Comparison of ENCODE assay signal across 8 cellular contexts in genomic region chr3:63961891-63962290, GRCh38. TPM values are rescaled to one million over a fixed set of nuclear protein-coding genes. Genes with fewer than 3 reads are reported as not detected.
A peak's percentile ranks its signal among the peaks of the same experiment; 100 is the strongest.
DNase-seq lines count a peak whose midpoint lies in the region; ATAC-seq and TF ChIP-seq lines count a peak whose summit lies in the region.

No MANE protein-coding gene starts in this region.

- H3K4me3 ChIP-seq in fibroblast of pulmonary artery (replicated peaks; ENCODE audit: low read depth, low read length), result no peak overlapping the region

- peak; percentile 76 for TF ChIP-seq CTCF in fibroblast of pulmonary artery (IDR thresholded peaks at IDR 0.05; ENCODE audit: low read length, missing control alignments)

- ATAC-seq in GM21367 (IDR thresholded peaks at IDR 0.05; ENCODE audit: unreplicated experiment) (peak; percentile 79), HG03565 (IDR thresholded peaks at IDR 0.05; ENCODE audit: unreplicated experiment) (peak; percentile 75)

- DNase-seq in NCI-H1105 treated with DMSO at 0.1 percent for 48 hours (lab: John Stamatoyannopoulos, UW) (peak; percentile 33), NCI-H1105 (lab: John Stamatoyannopoulos, UW) (no peak), SHP77 (lab: John Stamatoyannopoulos, UW) (peak; percentile 33 to 43), fibroblast of pulmonary artery (ENCODE audit: low read depth) (peak; percentile 58), renal cortical epithelial cell (ENCODE audit: low read depth) (peak; percentile 77), anterior cingulate cortex (lab: John Stamatoyannopoulos, UW) (no peak)

RNA-seq across cellular contexts. Expression of gene SCAANT1, which starts 49.7 kb away (rescaled TPM):
- not detected in 2 replicates for total RNA-seq in renal cortical epithelial cell

Comparison
In these comparisons a context has a peak if more than half of its experiments do, and no peak if none do; other contexts are left out.
1. DNase-seq: peak in NCI-H1105 treated with DMSO at 0.1 percent for 48 hours (single experiment), SHP77 (2 of 2), fibroblast of pulmonary artery (single experiment) and renal cortical epithelial cell (single experiment); none in NCI-H1105 (single experiment) and anterior cingulate cortex (0 of 58).